Comparison of ENCODE assay signal across 8 cellular contexts in genomic region chr7:23680417-23681405, GRCh38. TPM values are rescaled to one million over a fixed set of nuclear protein-coding genes. Genes with fewer than 3 reads are reported as not detected.
DNase-seq lines count a peak whose midpoint lies in the region; ATAC-seq and TF ChIP-seq lines count a peak whose summit lies in the region.

No MANE protein-coding gene starts in this region.

- H3K9me3 ChIP-seq in stomach: no peaks in the 10 kb centered on the region

- peak overlapping the region; percentile 57 to 92 (median 74) for H3K4me3 ChIP-seq in stomach

- ATAC-seq in GM18498 (IDR thresholded peaks at IDR 0.05; ENCODE audit: unreplicated experiment) (peak; percentile 18), HG02870 (IDR thresholded peaks at IDR 0.05; ENCODE audit: unreplicated experiment) (peak; percentile 4), naive B cell (ENCODE audit: low read depth in 2 of 2) (peak; percentile 13 to 17), HG03521 (IDR thresholded peaks at IDR 0.05; ENCODE audit: unreplicated experiment) (no peak)
- ATAC-seq in activated T-cell treated with anti-CD3 and anti-CD28 coated beads, Interleukin-2, amount 50 U/mL, for 72 hours (replicated peaks in 1 of 2): peak; percentile 54 to 61

- H3K4me1 ChIP-seq in stomach: peaks cover 9 to 52% (median 35%) of the 10 kb centered on the region in 4 donors

- H3K4me3 Mint-ChIP-seq in activated T-cell treated with anti-CD3 and anti-CD28 coated beads, Interleukin-2, amount 50 U/mL, for 72 hours: peak overlapping the region; percentile 85 to 95
- H3K4me3 Mint-ChIP-seq in naive B cell: peak overlapping the region; percentile 86 to 97 (median 94)

- H3K27me3 Mint-ChIP-seq in activated T-cell treated with anti-CD3 and anti-CD28 coated beads, Interleukin-2, amount 50 U/mL, for 72 hours (ENCODE audit: low read depth): peaks cover 8% of the 10 kb centered on the region
- H3K27me3 Mint-ChIP-seq in naive B cell: no peaks in the 10 kb centered on the region

- peak overlapping the region; percentile 82 for H3K27ac Mint-ChIP-seq in activated T-cell treated with anti-CD3 and anti-CD28 coated beads, Interleukin-2, amount 50 U/mL, for 72 hours
- peak overlapping the region in 3 of 6 donors; percentile 33 to 82 (median 36) for H3K27ac Mint-ChIP-seq in naive B cell

- H3K27me3 ChIP-seq in stomach: no peaks in the 10 kb centered on the region

- H3K36me3 ChIP-seq in stomach: no peaks in the 10 kb centered on the region

- DNase-seq in NCI-H2227 (lab: John Stamatoyannopoulos, UW; ENCODE audit: unreplicated experiment) (peak; percentile 84), fibroblast of peridontal ligament (ENCODE audit: extremely low read depth) (peak; percentile 56), naive B cell (no peak), stomach (peak; percentile 82)
- peak; percentile 26 to 50 for DNase-seq in activated T-cell treated with anti-CD3 and anti-CD28 coated beads, Interleukin-2, amount 50 U/mL, for 72 hours

- no peaks in the 10 kb centered on the region for H3K4me1 Mint-ChIP-seq in activated T-cell treated with anti-CD3 and anti-CD28 coated beads, Interleukin-2, amount 50 U/mL, for 72 hours (ENCODE audit: low read depth)
- peaks cover 3 to 19% (median 18%) of the 10 kb centered on the region in 3 donors for H3K4me1 Mint-ChIP-seq in naive B cell

- peaks cover 0 to 1% of the 10 kb centered on the region in 2 donors for H3K36me3 Mint-ChIP-seq in activated T-cell treated with anti-CD3 and anti-CD28 coated beads, Interleukin-2, amount 50 U/mL, for 72 hours (ENCODE audit: insufficient read depth in 2 of 2)
- no peaks in the 10 kb centered on the region for H3K36me3 Mint-ChIP-seq in naive B cell

- peak overlapping the region; percentile 90 to 99 (median 96) for H3K27ac ChIP-seq in stomach

- 4 to 9% (median 5%) methylated on average over 27 to 42 of the region's 42 CpGs for WGBS in stomach, 5 donors

- intact Hi-C loops in stomach (cut with DNase I; ENCODE audit: low total_unique reads): no loop called here

- no peak for TF ChIP-seq CTCF in stomach (IDR thresholded peaks at IDR 0.05)

- peak in 2 of 4 donors; percentile 29 to 53 for TF ChIP-seq POLR2A in stomach (IDR thresholded peaks at IDR 0.05)

- no peak for TF ChIP-seq EP300 in stomach (IDR thresholded peaks at IDR 0.05)

- H3K9me3 Mint-ChIP-seq in activated T-cell treated with anti-CD3 and anti-CD28 coated beads, Interleukin-2, amount 50 U/mL, for 72 hours: no peaks in the 10 kb centered on the region
- H3K9me3 Mint-ChIP-seq in naive B cell: peaks cover 0 to 2% (median 0%) of the 10 kb centered on the region in 7 donors

RNA-seq across cellular contexts. Expression of gene FAM221A, which starts 0.7 kb away (rescaled TPM):
- total RNA-seq in activated T-cell treated with anti-CD3 and anti-CD28 coated beads, Interleukin-2, amount 50 U/mL, for 72 hours: 10 to 100 TPM in 1 of 2 donors, 1 to 10 TPM in 1; 8.0 to 10.1 TPM
- 1 to 10 TPM; 2.1 to 4.8 (median 3.3) TPM for polyA plus RNA-seq in naive B cell (ENCODE audit: low read depth in 6 of 6)
- total RNA-seq in stomach: 10 to 100 TPM; 15.4 to 79.9 (median 30.3) TPM
- 10 to 100 TPM; 10.6 to 19.9 (median 10.9) TPM for polyA plus RNA-seq in stomach

RNA-seq across cellular contexts. Expression of gene STK31, which starts 29.3 kb away (rescaled TPM):
- total RNA-seq in activated T-cell treated with anti-CD3 and anti-CD28 coated beads, Interleukin-2, amount 50 U/mL, for 72 hours: 1 to 10 TPM in 1 of 2 donors, not detected in 1; 1.3 TPM
- polyA plus RNA-seq in naive B cell (ENCODE audit: low read depth in 6 of 6): under 1 TPM in 1 of 6 donors, not detected in 5; 0.06 TPM
- 1 to 10 TPM in 4 of 5 donors, not detected in 1; 1.7 to 9.0 (median 3.3) TPM for total RNA-seq in stomach
- under 1 TPM in 2 of 3 donors, not detected in 1; 0.65 to 0.68 TPM for polyA plus RNA-seq in stomach
